In the genomic region with DNA sequence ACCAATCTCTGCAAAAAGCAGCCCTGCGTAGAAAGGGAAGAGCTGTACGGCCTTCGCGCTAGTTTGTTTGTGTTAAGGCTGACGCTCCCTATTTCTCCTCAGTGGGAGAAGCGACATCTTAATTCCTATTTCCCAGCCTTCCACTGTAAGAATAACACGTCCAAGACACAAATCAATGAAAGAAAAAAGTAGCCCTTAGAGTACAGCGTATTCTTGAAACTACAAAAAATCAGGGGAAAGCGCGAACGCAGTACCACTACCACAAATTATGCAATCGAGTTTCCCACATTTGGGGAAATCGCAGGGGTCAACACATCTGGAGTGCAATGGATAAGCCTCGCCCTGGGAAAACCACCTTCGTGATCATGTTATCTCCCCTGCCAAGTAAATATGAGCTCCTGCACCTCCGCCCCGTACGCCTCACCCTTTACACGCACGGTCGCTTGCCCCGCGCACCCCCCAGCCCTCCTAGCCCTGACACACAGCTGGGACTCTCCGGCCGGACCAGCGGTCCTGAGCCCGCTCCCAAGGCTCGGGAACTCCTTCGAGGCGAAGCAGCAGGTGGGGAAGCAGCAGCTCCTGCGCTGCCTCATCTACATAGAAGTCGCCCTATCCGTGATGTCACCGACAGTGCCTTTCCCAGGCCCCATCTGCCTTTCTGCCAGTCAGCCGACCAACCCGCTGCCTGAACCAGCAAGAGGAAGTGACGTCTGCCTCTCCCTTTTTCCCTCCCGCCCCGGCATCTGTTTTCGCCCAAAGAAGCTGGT, we compare ENCODE assay signal across 8 cellular contexts.
A peak's percentile ranks its signal among the peaks of the same experiment; 100 is the strongest.
DNase-seq lines count a peak whose midpoint lies in the region; ATAC-seq and TF ChIP-seq lines count a peak whose summit lies in the region.

No MANE protein-coding gene starts in this region.

- peak; percentile 67 to 75 (median 72) for DNase-seq in activated naive CD4-positive, alpha-beta T cell (lab: John Stamatoyannopoulos, UW)
- peak; percentile 83 to 94 for DNase-seq in foreskin keratinocyte
- DNase-seq in stimulated activated naive CD8-positive, alpha-beta T cell treated with anti-CD3 and anti-CD28 coated beads, Interleukin-15, Interleukin-2, amounts not matched to agents 100 U/mL and 50 U/mL, for 24 hours, result peak; percentile 88
- DNase-seq in SJCRH30, result no peak

- H3F3A ChIP-seq in neural cell (ENCODE audit: insufficient read depth, low read length, poor library complexity, severe bottlenecking), result no peaks in the 10 kb centered on the region

- TF ChIP-seq CTCF in foreskin keratinocyte (conservative IDR thresholded peaks at IDR 0.05) (no peak), neural cell (IDR thresholded peaks at IDR 0.05; ENCODE audit: poor library complexity, severe bottlenecking) (no peak)

- H3K4me3 ChIP-seq in neural cell (ENCODE audit: low read length) (peak overlapping the region; percentile 52), SJCRH30 (no peak overlapping the region)

- H3K9ac ChIP-seq in neural cell (ENCODE audit: low read length), result no peak overlapping the region

- no peaks in the 10 kb centered on the region for H3K9me3 ChIP-seq in neural cell (ENCODE audit: low read length)
- H3K9me3 ChIP-seq in SJCRH30 (replicated peaks), result no peaks in the 10 kb centered on the region

- H3K27me3 ChIP-seq in foreskin keratinocyte (no peaks in the 10 kb centered on the region), neural cell (ENCODE audit: insufficient read depth, low read depth, low read length) (no peaks in the 10 kb centered on the region), SJCRH30 (no peaks in the 10 kb centered on the region)

- TF ChIP-seq RAD21 in neural cell (conservative IDR thresholded peaks at IDR 0.05), result no peak

- no peak overlapping the region for H2AFZ ChIP-seq in neural cell (ENCODE audit: low read depth, low read length)

- H3K9me2 ChIP-seq in neural cell (ENCODE audit: insufficient read depth, low read length), result no peaks in the 10 kb centered on the region

- TF ChIP-seq POLR2A in GM18505 (IDR thresholded peaks at IDR 0.05; ENCODE audit: borderline replicate concordance, extremely low read depth, insufficient read depth, insufficient read length) (peak; percentile 96), Raji (IDR thresholded peaks at IDR 0.05; ENCODE audit: insufficient read depth, low read depth, low read length) (0 out of 2 replicates have a peak, but pooled peaks have one; percentile 7)

- H3K4me1 ChIP-seq in foreskin keratinocyte (no peaks in the 10 kb centered on the region), SJCRH30 (no peaks in the 10 kb centered on the region)

- no peaks in the 10 kb centered on the region for H3K79me2 ChIP-seq in neural cell (replicated peaks; ENCODE audit: insufficient read depth, low read length)

- no peaks in the 10 kb centered on the region for H4K20me1 ChIP-seq in neural cell (ENCODE audit: insufficient read depth)

- H3K36me3 ChIP-seq in neural cell (ENCODE audit: insufficient read depth, low read length) (no peaks in the 10 kb centered on the region), SJCRH30 (no peaks in the 10 kb centered on the region)

- H3K27ac ChIP-seq in foreskin keratinocyte, result peak overlapping the region; percentile 98
- H3K27ac ChIP-seq in neural cell (ENCODE audit: low read length), result no peak overlapping the region
- no peak overlapping the region for H3K27ac ChIP-seq in SJCRH30

- TF ChIP-seq EP300 in neural cell (conservative IDR thresholded peaks at IDR 0.05; ENCODE audit: poor library complexity, severe bottlenecking), result no peak

- no peak overlapping the region for H3K4me2 ChIP-seq in neural cell (ENCODE audit: low read length)

- ATAC-seq in GM18505 (IDR thresholded peaks at IDR 0.05; ENCODE audit: unreplicated experiment) (peak; percentile 52), HG03460 (IDR thresholded peaks at IDR 0.05; ENCODE audit: unreplicated experiment) (peak; percentile 84), foreskin keratinocyte (peak; percentile 93)
- peak; percentile 84 for ATAC-seq in stimulated activated naive CD8-positive, alpha-beta T cell treated with anti-CD3 and anti-CD28 coated beads, Interleukin-15, Interleukin-2, amounts not matched to agents 100 U/mL and 50 U/mL, for 24 hours

TF ChIP-seq in neural cell, 6 proteins besides CTCF, POLR2A, EP300 and RAD21:
- TF ChIP-seq TAF1 (IDR thresholded peaks at IDR 0.05; ENCODE audit: low read depth) (no peak), POLR2AphosphoS5 (IDR thresholded peaks at IDR 0.05) (no peak), SMC3 (conservative IDR thresholded peaks at IDR 0.05; ENCODE audit: poor library complexity) (no peak), EZH2 (IDR thresholded peaks at IDR 0.05; ENCODE audit: borderline replicate concordance, insufficient read depth, low read length, poor library complexity, severe bottlenecking) (no peak), MXI1 (conservative IDR thresholded peaks at IDR 0.05; ENCODE audit: poor library complexity, severe bottlenecking) (no peak)
- TF ChIP-seq, protein P1, sequence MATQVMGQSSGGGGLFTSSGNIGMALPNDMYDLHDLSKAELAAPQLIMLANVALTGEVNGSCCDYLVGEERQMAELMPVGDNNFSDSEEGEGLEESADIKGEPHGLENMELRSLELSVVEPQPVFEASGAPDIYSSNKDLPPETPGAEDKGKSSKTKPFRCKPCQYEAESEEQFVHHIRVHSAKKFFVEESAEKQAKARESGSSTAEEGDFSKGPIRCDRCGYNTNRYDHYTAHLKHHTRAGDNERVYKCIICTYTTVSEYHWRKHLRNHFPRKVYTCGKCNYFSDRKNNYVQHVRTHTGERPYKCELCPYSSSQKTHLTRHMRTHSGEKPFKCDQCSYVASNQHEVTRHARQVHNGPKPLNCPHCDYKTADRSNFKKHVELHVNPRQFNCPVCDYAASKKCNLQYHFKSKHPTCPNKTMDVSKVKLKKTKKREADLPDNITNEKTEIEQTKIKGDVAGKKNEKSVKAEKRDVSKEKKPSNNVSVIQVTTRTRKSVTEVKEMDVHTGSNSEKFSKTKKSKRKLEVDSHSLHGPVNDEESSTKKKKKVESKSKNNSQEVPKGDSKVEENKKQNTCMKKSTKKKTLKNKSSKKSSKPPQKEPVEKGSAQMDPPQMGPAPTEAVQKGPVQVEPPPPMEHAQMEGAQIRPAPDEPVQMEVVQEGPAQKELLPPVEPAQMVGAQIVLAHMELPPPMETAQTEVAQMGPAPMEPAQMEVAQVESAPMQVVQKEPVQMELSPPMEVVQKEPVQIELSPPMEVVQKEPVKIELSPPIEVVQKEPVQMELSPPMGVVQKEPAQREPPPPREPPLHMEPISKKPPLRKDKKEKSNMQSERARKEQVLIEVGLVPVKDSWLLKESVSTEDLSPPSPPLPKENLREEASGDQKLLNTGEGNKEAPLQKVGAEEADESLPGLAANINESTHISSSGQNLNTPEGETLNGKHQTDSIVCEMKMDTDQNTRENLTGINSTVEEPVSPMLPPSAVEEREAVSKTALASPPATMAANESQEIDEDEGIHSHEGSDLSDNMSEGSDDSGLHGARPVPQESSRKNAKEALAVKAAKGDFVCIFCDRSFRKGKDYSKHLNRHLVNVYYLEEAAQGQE (IDR thresholded peaks at IDR 0.05; ENCODE audit: borderline replicate concordance), result no peak

Comparison
In these comparisons a context has a peak if more than half of its experiments do, and no peak if none do; other contexts are left out.
1. DNase-seq: peak in activated naive CD4-positive, alpha-beta T cell (4 of 4), foreskin keratinocyte (2 of 2) and stimulated activated naive CD8-positive, alpha-beta T cell treated with anti-CD3 and anti-CD28 coated beads, Interleukin-15, Interleukin-2, amounts not matched to agents 100 U/mL and 50 U/mL, for 24 hours (single experiment); none in SJCRH30 (0 of 2).
2. Peak in every context shown above with its lines, with median percentiles within 50 percentile points of each other: ATAC-seq.